In genomic region chr13:66859078-66859477, GRCh38 we compare ENCODE assay signal across 1 cellular context.
TF ChIP-seq lines count a peak whose summit lies in the region.

No MANE protein-coding gene starts in this region.

TF ChIP-seq in WTC11, 78 proteins besides CTCF, POLR2A, EP300 and RAD21 (continued from another document):
- no peak for TF ChIP-seq E2F1 (CRISPR knock-in tag; IDR thresholded peaks at IDR 0.05)
- TF ChIP-seq E2F4 (CRISPR knock-in tag; IDR thresholded peaks at IDR 0.05; ENCODE audit: borderline replicate concordance, low read depth): no peak
- TF ChIP-seq, protein P1, sequence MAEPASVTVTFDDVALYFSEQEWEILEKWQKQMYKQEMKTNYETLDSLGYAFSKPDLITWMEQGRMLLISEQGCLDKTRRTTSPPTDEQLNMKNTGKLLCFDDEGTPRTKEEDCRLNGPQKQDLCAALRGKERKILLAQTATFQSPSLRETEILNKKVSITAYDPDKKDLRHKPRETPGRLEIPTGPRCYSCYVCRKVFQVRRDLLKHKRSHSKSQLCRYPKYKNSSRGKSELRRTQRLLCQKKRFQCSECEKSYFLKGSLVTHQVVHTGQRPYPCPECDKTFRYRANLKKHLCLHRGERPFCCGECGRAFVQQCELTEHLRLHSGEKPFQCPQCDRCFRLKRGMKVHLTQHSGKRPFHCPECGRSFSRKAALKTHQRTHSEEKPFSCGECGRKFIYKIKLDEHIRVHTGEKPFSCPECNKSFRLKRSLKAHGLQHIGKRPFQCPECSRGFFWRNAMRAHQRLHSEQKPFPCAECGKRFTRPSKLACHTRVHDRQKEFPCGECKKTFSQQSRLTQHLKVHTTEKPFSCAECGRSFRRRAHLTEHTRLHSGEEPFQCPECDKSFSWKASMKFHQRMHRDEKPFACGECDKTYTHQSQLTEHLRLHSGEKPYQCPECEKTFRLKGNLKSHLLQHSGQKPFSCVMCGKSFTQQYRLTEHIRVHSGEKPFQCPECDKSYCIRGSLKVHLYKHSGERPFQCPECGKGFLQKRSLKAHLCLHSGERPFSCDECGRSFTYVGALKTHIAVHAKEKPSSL (CRISPR knock-in tag; conservative IDR thresholded peaks at IDR 0.05): no peak
- no peak for TF ChIP-seq MYBL2 (CRISPR knock-in tag; IDR thresholded peaks at IDR 0.05)
- TF ChIP-seq TEAD1 (CRISPR knock-in tag; IDR thresholded peaks at IDR 0.05): no peak
- no peak for TF ChIP-seq ATF1 (CRISPR knock-in tag; IDR thresholded peaks at IDR 0.05)
- TF ChIP-seq IRF1 (CRISPR knock-in tag; IDR thresholded peaks at IDR 0.05): no peak
- no peak for TF ChIP-seq FOXP4 (CRISPR knock-in tag; IDR thresholded peaks at IDR 0.05)
- TF ChIP-seq NFYB (CRISPR knock-in tag; conservative IDR thresholded peaks at IDR 0.05; ENCODE audit: low read depth): no peak
- no peak for TF ChIP-seq SOX15 (CRISPR knock-in tag; IDR thresholded peaks at IDR 0.05)
- no peak for TF ChIP-seq GTF2I (CRISPR knock-in tag; conservative IDR thresholded peaks at IDR 0.05)
- TF ChIP-seq ZSCAN18 (CRISPR knock-in tag; IDR thresholded peaks at IDR 0.05): no peak
- no peak for TF ChIP-seq ATF2 (CRISPR knock-in tag; IDR thresholded peaks at IDR 0.05; ENCODE audit: borderline replicate concordance, low read depth)
- no peak for TF ChIP-seq ZNF532 (CRISPR knock-in tag; IDR thresholded peaks at IDR 0.05; ENCODE audit: borderline replicate concordance)
TF ChIP-seq in WTC11: peak in this region for 0.
